Comparison of ENCODE assay signal across 13 cellular contexts in the genomic region with DNA sequence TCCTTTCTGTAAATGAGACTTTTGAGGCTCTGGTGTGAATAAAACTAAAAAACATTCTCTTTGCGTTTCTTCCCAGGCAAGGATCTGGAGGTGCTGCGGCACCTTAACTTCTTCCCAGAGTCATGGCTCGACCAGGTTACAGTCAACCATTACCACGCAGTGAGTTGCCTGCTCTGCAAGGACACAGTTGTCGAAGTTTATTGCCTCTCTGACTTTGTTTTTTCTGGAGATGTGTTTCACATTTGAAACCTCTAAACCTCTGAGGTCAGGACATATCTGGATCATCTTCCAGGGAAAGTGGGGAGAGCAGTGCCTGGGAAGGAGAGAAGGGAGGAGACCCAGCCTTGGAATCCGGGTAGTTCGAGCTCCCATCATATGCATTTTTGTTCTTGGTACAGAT.
"Had no signal": no experiment of that assay in that cellular context is flagged by ENCODE, and none has a peak within 500 bp of the region (broad histone marks: within the 10 kb centered on the region; RNA-seq: fewer than 3 reads in every experiment).

No MANE protein-coding gene starts in this region.

- H3K4me3 Mint-ChIP-seq: activated CD4-positive, alpha-beta T cell treated with anti-CD3 and anti-CD28 coated beads, Interleukin-2, amount 10 ng/mL, durations not matched to agents 7 days and 5 days; activated naive CD8-positive, alpha-beta T cell; endodermal cell; naive thymus-derived CD4-positive, alpha-beta T cell had no signal

- H3K27ac ChIP-seq: heart left ventricle, psoas muscle, thoracic aorta had no signal

- H3K4me3 ChIP-seq: heart left ventricle, psoas muscle, thoracic aorta had no signal

- DNase-seq: activated CD4-positive, alpha-beta T cell treated with anti-CD3 and anti-CD28 coated beads, Interleukin-2, amount 10 ng/mL, durations not matched to agents 7 days and 5 days; activated gamma-delta T cell treated with Interleukin-2 at 50 U/mL for 16 hours; cerebellar nuclear complex; endodermal cell; heart left ventricle; naive thymus-derived CD4-positive, alpha-beta T cell; psoas muscle; stimulated activated naive CD8-positive, alpha-beta T cell treated with anti-CD3 and anti-CD28 coated beads, Interleukin-15, Interleukin-2, amounts not matched to agents 100 U/mL and 50 U/mL, for 24 hours; T-helper 9 cell had no signal

- H3K9me3 Mint-ChIP-seq: activated CD4-positive, alpha-beta T cell treated with anti-CD3 and anti-CD28 coated beads, Interleukin-2, amount 10 ng/mL, durations not matched to agents 7 days and 5 days; endodermal cell; naive thymus-derived CD4-positive, alpha-beta T cell had no signal

- FAIRE-seq: urothelium cell line had no signal

- H3K36me3 Mint-ChIP-seq: activated naive CD8-positive, alpha-beta T cell had no signal

- H3K27me3 ChIP-seq: heart left ventricle had no signal

- H3K4me1 ChIP-seq: heart left ventricle, psoas muscle had no signal

- ATAC-seq: heart left ventricle; left lobe of liver; naive thymus-derived CD4-positive, alpha-beta T cell; psoas muscle; stimulated activated naive CD8-positive, alpha-beta T cell treated with anti-CD3 and anti-CD28 coated beads, Interleukin-15, Interleukin-2, amounts not matched to agents 100 U/mL and 50 U/mL, for 24 hours had no signal

- H3K27ac Mint-ChIP-seq: activated CD4-positive, alpha-beta T cell treated with anti-CD3 and anti-CD28 coated beads, Interleukin-2, amount 10 ng/mL, durations not matched to agents 7 days and 5 days; activated naive CD8-positive, alpha-beta T cell; endodermal cell; naive thymus-derived CD4-positive, alpha-beta T cell had no signal

- H3K36me3 ChIP-seq: heart left ventricle, thoracic aorta had no signal

- H3K4me1 Mint-ChIP-seq: endodermal cell; naive thymus-derived CD4-positive, alpha-beta T cell had no signal

- H3K9me3 ChIP-seq: heart left ventricle, psoas muscle, thoracic aorta had no signal
